10 cellular contexts compared by ENCODE assay signal in genomic region chr10:101938316-101939272, GRCh38.
DNase-seq lines count a peak whose midpoint lies in the region; ATAC-seq and TF ChIP-seq lines count a peak whose summit lies in the region.
"Had no signal": no experiment of that assay in that cellular context is flagged by ENCODE, and none has a peak within 500 bp of the region (broad histone marks: within the 10 kb centered on the region; RNA-seq: fewer than 3 reads in every experiment).

No MANE protein-coding gene starts in this region.

- peak; percentile 76 for DNase-seq in HT1080 (ENCODE audit: low read depth)
- peak; percentile 85 for DNase-seq in astrocyte of the hippocampus (ENCODE audit: low read depth, low spot score)
- DNase-seq in kidney tubule cell (ENCODE audit: low spot score): peak; percentile 73
- peak; percentile 19 for DNase-seq in testis
- no peak for DNase-seq in T-helper 2 cell treated with Interferon-gamma antibody and Interleukin-4, amounts not matched to agents 5 μg/mL and 100 μg/mL, for 36 hours (ENCODE audit: low spot score)
- DNase-seq in C1 segment of cervical spinal cord (lab: John Stamatoyannopoulos, UW): no peak
- DNase-seq in ureter (ENCODE audit: low spot score): no peak
- DNase-seq: activated CD8-positive, alpha-beta T cell treated with anti-CD3 and anti-CD28 coated beads, Interleukin-2, amount 10 ng/mL, durations not matched to agents 7 days and 5 days; NCI-H82 had no signal

- peaks cover 4% of the 10 kb centered on the region for H3K4me1 ChIP-seq in testis

- no peaks in the 10 kb centered on the region for H3K9me3 ChIP-seq in testis

- no peaks in the 10 kb centered on the region for H3K27me3 ChIP-seq in testis

- no peak overlapping the region for H3K4me3 Mint-ChIP-seq in T-helper 2 cell treated with Interferon-gamma antibody and Interleukin-4, amounts not matched to agents 5 μg/mL and 100 μg/mL, for 36 hours
- H3K4me3 Mint-ChIP-seq: activated CD8-positive, alpha-beta T cell treated with anti-CD3 and anti-CD28 coated beads, Interleukin-2, amount 10 ng/mL, durations not matched to agents 7 days and 5 days had no signal

- H3K4me3 ChIP-seq in testis: no peak overlapping the region

- H3K27ac Mint-ChIP-seq in T-helper 2 cell treated with Interferon-gamma antibody and Interleukin-4, amounts not matched to agents 5 μg/mL and 100 μg/mL, for 36 hours: no peak overlapping the region
- H3K27ac Mint-ChIP-seq: activated CD8-positive, alpha-beta T cell treated with anti-CD3 and anti-CD28 coated beads, Interleukin-2, amount 10 ng/mL, durations not matched to agents 7 days and 5 days had no signal

- WGBS in testis, 2 donors: 66 to 70% methylated on average over 5 of the region's 5 CpGs

- H3K4me1 Mint-ChIP-seq in T-helper 2 cell treated with Interferon-gamma antibody and Interleukin-4, amounts not matched to agents 5 μg/mL and 100 μg/mL, for 36 hours (ENCODE audit: low read depth): no peaks in the 10 kb centered on the region

- no peak for ATAC-seq in HG02759 (IDR thresholded peaks at IDR 0.05; ENCODE audit: unreplicated experiment)
- ATAC-seq: activated CD8-positive, alpha-beta T cell treated with anti-CD3 and anti-CD28 coated beads, Interleukin-2, amount 10 ng/mL, durations not matched to agents 7 days and 5 days had no signal

- no peak for TF ChIP-seq CTCF in testis (IDR thresholded peaks at IDR 0.05)

- intact Hi-C loops in testis (cut with DNase I; ENCODE audit: low total_unique reads): no loop called here

- no peaks in the 10 kb centered on the region for H3K36me3 ChIP-seq in testis (ENCODE audit: low read depth, missing control alignments)

- H3K36me3 Mint-ChIP-seq in T-helper 2 cell treated with Interferon-gamma antibody and Interleukin-4, amounts not matched to agents 5 μg/mL and 100 μg/mL, for 36 hours (ENCODE audit: low read depth): peaks cover 21% of the 10 kb centered on the region

- no peaks in the 10 kb centered on the region for H3K9me3 Mint-ChIP-seq in T-helper 2 cell treated with Interferon-gamma antibody and Interleukin-4, amounts not matched to agents 5 μg/mL and 100 μg/mL, for 36 hours

- no peak for TF ChIP-seq POLR2A in testis (IDR thresholded peaks at IDR 0.05)

- H3K27me3 Mint-ChIP-seq in T-helper 2 cell treated with Interferon-gamma antibody and Interleukin-4, amounts not matched to agents 5 μg/mL and 100 μg/mL, for 36 hours (ENCODE audit: low read depth): no peaks in the 10 kb centered on the region

- H3K27ac ChIP-seq in testis: peak overlapping the region in 1 of 2 donors; percentile 30

Comparison
In these comparisons a context has a peak if more than half of its experiments do, and no peak if none do; other contexts are left out.
1. DNase-seq: peak in HT1080 (single experiment), astrocyte of the hippocampus (single experiment), kidney tubule cell (single experiment) and testis (single experiment); none in T-helper 2 cell treated with Interferon-gamma antibody and Interleukin-4, amounts not matched to agents 5 μg/mL and 100 μg/mL, for 36 hours (single experiment), C1 segment of cervical spinal cord (0 of 14) and ureter (single experiment).